ENCODE assay signal across 22 cellular contexts in the genomic region with DNA sequence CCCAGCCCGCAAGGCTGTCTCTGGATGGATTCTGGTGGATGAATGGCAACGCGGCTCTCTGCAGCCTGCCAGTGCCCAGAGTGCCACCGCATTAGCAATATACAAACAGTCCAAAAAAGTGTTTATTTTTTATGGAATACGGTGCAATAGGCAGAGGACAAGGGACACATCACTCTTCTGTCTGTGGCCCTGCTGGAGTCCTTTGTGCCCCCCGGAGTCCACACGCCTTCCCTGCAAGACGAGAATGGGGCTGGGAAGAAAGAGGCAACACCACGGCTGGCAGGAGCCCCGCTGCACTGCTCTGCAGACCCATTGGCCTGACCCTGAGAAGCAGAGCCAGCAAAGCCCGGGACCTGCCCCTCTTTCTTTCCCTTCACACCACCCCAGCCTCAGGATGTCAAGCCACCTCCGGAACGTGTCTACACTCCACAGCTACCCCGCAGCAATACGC.
DNase-seq lines count a peak whose midpoint lies in the region; ATAC-seq and TF ChIP-seq lines count a peak whose summit lies in the region.
"Had no signal": no experiment of that assay in that cellular context is flagged by ENCODE, and none has a peak within 500 bp of the region (broad histone marks: within the 10 kb centered on the region; RNA-seq: fewer than 3 reads in every experiment).

No MANE protein-coding gene starts in this region.

- H3K27me3 ChIP-seq in BLaER1 (no peaks in the 10 kb centered on the region), GM23338 (ENCODE audit: insufficient read depth) (no peaks in the 10 kb centered on the region)
- no peaks in the 10 kb centered on the region for H3K27me3 ChIP-seq in CD4-positive, alpha-beta T cell (ENCODE audit: control insufficient read depth, insufficient read depth, low read length)

- 0 out of 2 replicates have a peak overlapping the region, but pooled peaks have one; percentile 87 for H3K4me2 ChIP-seq in BLaER1
- H3K4me2 ChIP-seq in GM23338, result no peak overlapping the region
- H3K4me2 ChIP-seq: A549 had no signal

- no peaks in the 10 kb centered on the region for H3K9me2 ChIP-seq in GM23338 (ENCODE audit: insufficient read depth)

- H3K9ac ChIP-seq in BLaER1, result no peak overlapping the region
- H3K9ac ChIP-seq: GM23248 had no signal

- peaks cover 6% of the 10 kb centered on the region; the same call in 1 of the 3 replicates for H3K4me1 Mint-ChIP-seq in GM23338
- H3K4me1 Mint-ChIP-seq in CD4-positive, alpha-beta T cell (ENCODE audit: low read depth), result no peaks in the 10 kb centered on the region
- H3K4me1 Mint-ChIP-seq: B cell; CD4-positive, CD25-positive, alpha-beta regulatory T cell had no signal

- H2AFZ ChIP-seq in GM23338, result no peak overlapping the region
- H2AFZ ChIP-seq: GM23248 had no signal

- no peaks in the 10 kb centered on the region for H3K36me3 Mint-ChIP-seq in GM23338 (ENCODE audit: low read depth)
- no peaks in the 10 kb centered on the region for H3K36me3 Mint-ChIP-seq in CD4-positive, alpha-beta T cell (ENCODE audit: low read depth)
- H3K36me3 Mint-ChIP-seq: CD4-positive, CD25-positive, alpha-beta regulatory T cell had no signal

- H4K20me1 ChIP-seq in BLaER1 (no peaks in the 10 kb centered on the region), GM23338 (replicated peaks; ENCODE audit: insufficient read depth) (no peaks in the 10 kb centered on the region)

- ATAC-seq in GM23338 (peak; percentile 45; the same call in 2 of the 3 replicates), sciatic nerve (no peak), GM18511 (IDR thresholded peaks at IDR 0.05; ENCODE audit: unreplicated experiment) (no peak)
- ATAC-seq in CD4-positive, alpha-beta T cell (ENCODE audit: poor library complexity), result no peak
- ATAC-seq: A549 had no signal

- H3F3A ChIP-seq in GM23338 (replicated peaks; ENCODE audit: low read depth), result no peaks in the 10 kb centered on the region

- H3K4me3 Mint-ChIP-seq in GM23338, result no peak overlapping the region
- no peak overlapping the region for H3K4me3 Mint-ChIP-seq in CD4-positive, alpha-beta T cell
- H3K4me3 Mint-ChIP-seq: B cell; CD4-positive, CD25-positive, alpha-beta regulatory T cell had no signal

- peaks cover 43% of the 10 kb centered on the region for H3K4me1 ChIP-seq in BLaER1
- H3K4me1 ChIP-seq in GM23338 (ENCODE audit: insufficient read depth), result no peaks in the 10 kb centered on the region
- H3K4me1 ChIP-seq: HAP-1 had no signal

- H3K27ac ChIP-seq in BLaER1 (no peak overlapping the region), GM23338 (ENCODE audit: low read depth) (no peak overlapping the region), coronary artery (no peak overlapping the region)
- H3K27ac ChIP-seq in CD4-positive, alpha-beta T cell (ENCODE audit: low read depth, low read length), result no peak overlapping the region
- H3K27ac ChIP-seq: A549, GM23248 had no signal

- TF ChIP-seq CTCF in GM23338 (conservative IDR thresholded peaks at IDR 0.05; ENCODE audit: low read depth in 2 of 2) (no peak), coronary artery (IDR thresholded peaks at IDR 0.05) (no peak)
- no peak for TF ChIP-seq CTCF in CD4-positive, alpha-beta T cell (IDR thresholded peaks at IDR 0.05)

- DNase-seq in GM23338 (ENCODE audit: low spot score) (no peak), coronary artery (ENCODE audit: low spot score) (peak; percentile 69), sciatic nerve (ENCODE audit: low spot score) (peak; percentile 39), Kasumi-1 (lab: John Stamatoyannopoulos, UW) (no peak)
- no peak for DNase-seq in CD4-positive, alpha-beta T cell
- DNase-seq: CD4-positive, CD25-positive, alpha-beta regulatory T cell; COR-L47; DMS 273 treated with DMSO at 0.1 percent for 48 hours; DMS79 treated with DMSO at 0.1 percent for 48 hours; GM23248; KG1; NCI-H1105; NCI-H146; NCI-H2029; NCI-H524 treated with DMSO at 0.1 percent for 48 hours; OCI-M1; Right ventricle myocardium superior had no signal

- H3K27ac Mint-ChIP-seq in GM23338, result no peak overlapping the region
- H3K27ac Mint-ChIP-seq in CD4-positive, alpha-beta T cell, result no peak overlapping the region
- H3K27ac Mint-ChIP-seq: B cell; CD4-positive, CD25-positive, alpha-beta regulatory T cell had no signal

- H3K27me3 Mint-ChIP-seq in GM23338 (ENCODE audit: insufficient read depth, low read depth, poor library complexity), result no peaks in the 10 kb centered on the region
- H3K27me3 Mint-ChIP-seq in CD4-positive, alpha-beta T cell, result no peaks in the 10 kb centered on the region
- H3K27me3 Mint-ChIP-seq: B cell; CD4-positive, CD25-positive, alpha-beta regulatory T cell had no signal

- H3K36me3 ChIP-seq in BLaER1 (no peaks in the 10 kb centered on the region), GM23338 (ENCODE audit: insufficient read depth) (no peaks in the 10 kb centered on the region)
- H3K36me3 ChIP-seq: HAP-1 had no signal

- H3K9me3 ChIP-seq in BLaER1, result no peaks in the 10 kb centered on the region
- no peaks in the 10 kb centered on the region for H3K9me3 ChIP-seq in CD4-positive, alpha-beta T cell (ENCODE audit: control insufficient read depth, low read length)
- H3K9me3 ChIP-seq: A549, HAP-1 had no signal

- POLR2A ChIA-PET in CD4-positive, alpha-beta T cell (lab: Charles Lee), result no interaction called here

- CTCF ChIA-PET in CD4-positive, alpha-beta T cell (lab: Charles Lee), result no interaction called here

- H3K4me3 ChIP-seq in BLaER1, result no peak overlapping the region
- no peak overlapping the region for H3K4me3 ChIP-seq in GM23338
- no peak overlapping the region for H3K4me3 ChIP-seq in coronary artery
- H3K4me3 ChIP-seq: A549, GM23248, HAP-1 had no signal

- intact Hi-C loops in sciatic nerve (cut with DNase I), result no loop called here
- intact Hi-C loops in CD4-positive, alpha-beta T cell (cut with DNase I, micrococcal nuclease), result no loop called here

- no peaks in the 10 kb centered on the region for H3K79me2 ChIP-seq in GM23338 (replicated peaks; ENCODE audit: insufficient read depth)

- no peaks in the 10 kb centered on the region; the same call in 2 of the 3 replicates for H3K9me3 Mint-ChIP-seq in GM23338
- H3K9me3 Mint-ChIP-seq in CD4-positive, alpha-beta T cell, result no peaks in the 10 kb centered on the region
- H3K9me3 Mint-ChIP-seq: CD4-positive, CD25-positive, alpha-beta regulatory T cell had no signal

TF ChIP-seq in GM23338, 12 proteins besides CTCF, POLR2A, EP300 and RAD21 (continues in another document):
- TF ChIP-seq REST (IDR thresholded peaks at IDR 0.05; ENCODE audit: unreplicated experiment) (no peak), JUNB (IDR thresholded peaks at IDR 0.05; ENCODE audit: unreplicated experiment) (no peak), EZH2 (IDR thresholded peaks at IDR 0.05; ENCODE audit: low read depth, unreplicated experiment) (no peak), ZNF114 (CRISPR knock-in tag; IDR thresholded peaks at IDR 0.05) (no peak), STAT1 (IDR thresholded peaks at IDR 0.05; ENCODE audit: unreplicated experiment) (no peak)

Comparison
In these comparisons a context has a peak if more than half of its experiments do, and no peak if none do; other contexts are left out.
1. DNase-seq: peak in coronary artery (single experiment) and sciatic nerve (single experiment); none in GM23338 (single experiment), Kasumi-1 (0 of 2) and CD4-positive, alpha-beta T cell (0 of 10).